In genomic region chr1:56409112-56409691, GRCh38 we compare ENCODE assay signal across 12 cellular contexts.
A peak's percentile ranks its signal among the peaks of the same experiment; 100 is the strongest.
DNase-seq lines count a peak whose midpoint lies in the region; ATAC-seq and TF ChIP-seq lines count a peak whose summit lies in the region.
"Had no signal": no experiment of that assay in that cellular context is flagged by ENCODE, and none has a peak within 500 bp of the region (broad histone marks: within the 10 kb centered on the region; RNA-seq: fewer than 3 reads in every experiment).

No MANE protein-coding gene starts in this region.

- intact Hi-C loops in OCI-LY7 (cut with micrococcal nuclease; ENCODE audit: unreplicated experiment) = loop anchor here (1.0 kb wide), 1 partner anchor 170 kb away; the partner anchor contains the start of gene PLPP3

- H3K9me3 Mint-ChIP-seq in T-cell = peaks cover 0 to 3% (median 0%) of the 10 kb centered on the region in 3 donors
- H3K9me3 Mint-ChIP-seq: activated T-cell treated with anti-CD3 and anti-CD28 coated beads, Interleukin-2, amount 50 U/mL, for 24 hours had no signal

- ATAC-seq in T-cell (replicated peaks in 1 of 4) (no peak), HG02642 (IDR thresholded peaks at IDR 0.05; ENCODE audit: poor library complexity, unreplicated experiment) (no peak)

- no peak overlapping the region for H3K27ac Mint-ChIP-seq in T-cell
- H3K27ac Mint-ChIP-seq: activated T-cell treated with anti-CD3 and anti-CD28 coated beads, Interleukin-2, amount 50 U/mL, for 24 hours had no signal

- H3K27ac ChIP-seq in 22Rv1 (no peak overlapping the region), OCI-LY7 (ENCODE audit: low read depth, low read length, poor library complexity, severe bottlenecking) (no peak overlapping the region), iPS DF 6.9 (ENCODE audit: low read length) (no peak overlapping the region)

- no TSS peak for BruUV-seq in OCI-LY7 (replicated peaks; lab: Mats Ljungman, UMichigan)

- H3K4me1 Mint-ChIP-seq in T-cell = peaks cover 0 to 3% (median 0%) of the 10 kb centered on the region in 3 donors

- no peak overlapping the region for H3K4me3 Mint-ChIP-seq in T-cell
- H3K4me3 Mint-ChIP-seq: activated T-cell treated with anti-CD3 and anti-CD28 coated beads, Interleukin-2, amount 50 U/mL, for 24 hours had no signal

- CTCF ChIA-PET in OCI-LY7 (lab: Charles Lee; ENCODE audit: unreplicated experiment) = no interaction called here
- CTCF ChIA-PET in T-cell (lab: Charles Lee) = no interaction called here

- H3K36me3 Mint-ChIP-seq in T-cell = no peaks in the 10 kb centered on the region

- H3K9me2 ChIP-seq in OCI-LY7 (ENCODE audit: insufficient read depth, low read length) = no peaks in the 10 kb centered on the region

- H3K4me1 ChIP-seq in OCI-LY7 (ENCODE audit: insufficient read depth, low read length, poor library complexity, severe bottlenecking) (no peaks in the 10 kb centered on the region), iPS DF 6.9 (ENCODE audit: control insufficient read depth, insufficient read depth, low read length) (no peaks in the 10 kb centered on the region)

- H3K27me3 Mint-ChIP-seq in T-cell = peaks cover 0 to 4% of the 10 kb centered on the region in 2 donors
- H3K27me3 Mint-ChIP-seq: activated T-cell treated with anti-CD3 and anti-CD28 coated beads, Interleukin-2, amount 50 U/mL, for 24 hours had no signal

- TF ChIP-seq CTCF in 22Rv1 (IDR thresholded peaks at IDR 0.05) (peak; percentile 77), GM12875 (IDR thresholded peaks at IDR 0.05; ENCODE audit: borderline replicate concordance, insufficient read depth, low read depth, low read length) (peak; percentile 57; the same call in 1 of the 2 replicates), OCI-LY7 (conservative IDR thresholded peaks at IDR 0.05; ENCODE audit: low read length) (peak; percentile 71)

- H3K27me3 ChIP-seq in iPS DF 6.9 (ENCODE audit: control insufficient read depth, insufficient read depth, low read length) = no peaks in the 10 kb centered on the region

- DNase-seq in OCI-LY7 (ENCODE audit: low spot score) = peak; percentile 51
- peak; percentile 50 for DNase-seq in iPS DF 6.9 (ENCODE audit: low read depth, low spot score)
- DNase-seq in dedifferentiated amniotic fluid mesenchymal stem cell (ENCODE audit: extremely low spot score) = no peak
- no peak for DNase-seq in T-cell
- DNase-seq in islet precursor cell = no peak
- DNase-seq: activated T-cell treated with anti-CD3 and anti-CD28 coated beads, Interleukin-2, amount 50 U/mL, for 24 hours; DMS 273 treated with DMSO at 0.1 percent for 48 hours; GOT3; NCI-H1930 had no signal

- no peaks in the 10 kb centered on the region for H4K20me1 ChIP-seq in OCI-LY7 (ENCODE audit: insufficient read depth, low read length)

- H3K9me3 ChIP-seq in OCI-LY7 (ENCODE audit: low read length) = no peaks in the 10 kb centered on the region
- H3K9me3 ChIP-seq in iPS DF 6.9 (ENCODE audit: control insufficient read depth, insufficient read depth, low read length) = no peaks in the 10 kb centered on the region

- no peak overlapping the region for H2AFZ ChIP-seq in OCI-LY7 (ENCODE audit: low read length)

- POLR2A ChIA-PET in OCI-LY7 (lab: Charles Lee) (interaction anchor here (0.5 to 1.6 kb wide), 5 partner anchors 10 to 173 kb away, joined by 3 to 7 read pairs (median 3); no protein-coding TSS in a partner anchor), T-cell (lab: Charles Lee) (no interaction called here)

- no peak overlapping the region for H3K4me3 ChIP-seq in GM12875 (ENCODE audit: low read depth, low read length)
- no peak overlapping the region for H3K4me3 ChIP-seq in OCI-LY7 (ENCODE audit: low read depth, low read length, poor library complexity, severe bottlenecking)
- no peak overlapping the region for H3K4me3 ChIP-seq in iPS DF 6.9 (ENCODE audit: low read length)

- no CpG with 5 or more reads among the region's 8 CpGs for WGBS in iPS DF 6.9 (ENCODE audit: insufficient coverage, insufficient read length)

- H3K79me2 ChIP-seq in OCI-LY7 (ENCODE audit: insufficient read depth, low read depth, low read length) = no peaks in the 10 kb centered on the region

- H3K36me3 ChIP-seq in OCI-LY7 (ENCODE audit: insufficient read depth, low read length) (no peaks in the 10 kb centered on the region), iPS DF 6.9 (ENCODE audit: control insufficient read depth, insufficient read depth, low read length) (no peaks in the 10 kb centered on the region)

- H3K4me2 ChIP-seq in OCI-LY7 (ENCODE audit: low read length) = no peak overlapping the region

Comparison
In these comparisons a context has a peak if more than half of its experiments do, and no peak if none do; other contexts are left out.
1. DNase-seq: peak in OCI-LY7 (single experiment) and iPS DF 6.9 (single experiment); none in dedifferentiated amniotic fluid mesenchymal stem cell (single experiment), T-cell (0 of 34) and islet precursor cell (single experiment).
2. Peak in every context shown above with its lines, with median percentiles within 50 percentile points of each other: CTCF ChIP-seq.